In genomic region chr14:92786427-92786756, GRCh38 we compare ENCODE assay signal across 15 cellular contexts. TPM values are rescaled to one million over a fixed set of nuclear protein-coding genes. Genes with fewer than 3 reads are reported as not detected.
DNase-seq lines count a peak whose midpoint lies in the region; ATAC-seq and TF ChIP-seq lines count a peak whose summit lies in the region.
"Had no signal": no experiment of that assay in that cellular context is flagged by ENCODE, and none has a peak within 500 bp of the region (broad histone marks: within the 10 kb centered on the region; RNA-seq: fewer than 3 reads in every experiment).

No MANE protein-coding gene starts in this region.

- in situ Hi-C loops in mammary epithelial cell (cut with MboI; ENCODE audit: low sequenced_read_pairs in 2 of 2) = loop anchor here in 1 of 2 donors (25.0 kb wide), 1 partner anchor 674 kb away; the partner anchor contains the start of genes ATXN3, CPSF2 and NDUFB1

- H3K9me3 ChIP-seq in heart left ventricle = peaks cover 0 to 39% (median 14%) of the 10 kb centered on the region in 12 donors
- H3K9me3 ChIP-seq in mammary epithelial cell (replicated peaks; ENCODE audit: insufficient read depth, low read length) = no peaks in the 10 kb centered on the region
- peaks cover 3% of the 10 kb centered on the region for H3K9me3 ChIP-seq in osteoblast (ENCODE audit: low read depth, low read length)
- H3K9me3 ChIP-seq in aorta (ENCODE audit: control insufficient read depth, low read length) = no peaks in the 10 kb centered on the region

- H3K4me2 ChIP-seq in mammary epithelial cell (ENCODE audit: insufficient read depth, low read depth, low read length) (no peak overlapping the region), osteoblast (ENCODE audit: insufficient read depth, low read length) (peak overlapping the region; percentile 63)

- dilution Hi-C loops in mammary epithelial cell (cut with HindIII; ENCODE audit: low sequenced_read_pairs) = no loop called here

- 91 to 98% (median 94%) methylated on average over 1 of the region's 1 CpG for WGBS in heart left ventricle, 4 donors
- 95% methylated on average over 1 of the region's 1 CpG for WGBS in mammary epithelial cell (ENCODE audit: low coverage, missing lambda C conversion rate)
- 96 to 98% methylated on average over 1 of the region's 1 CpG for WGBS in aorta, 2 donors

- H3K27me3 ChIP-seq in heart left ventricle (no peaks in the 10 kb centered on the region), mammary epithelial cell (ENCODE audit: insufficient read depth, low read length) (no peaks in the 10 kb centered on the region), osteoblast (ENCODE audit: insufficient read depth, low read length) (no peaks in the 10 kb centered on the region), aorta (ENCODE audit: control insufficient read depth in 1 of 2, insufficient read depth in 2 of 2, low read length in 1 of 2) (no peaks in the 10 kb centered on the region)
- H3K27me3 ChIP-seq: MG63 had no signal

- no peak overlapping the region for H3K4me3 Mint-ChIP-seq in stimulated activated effector memory CD8-positive, alpha-beta T cell treated with anti-CD3 and anti-CD28 coated beads, Interleukin-12 subunit alpha, Interleukin-12 subunit beta, amount 100 ng/mL, for 72 hours
- H3K4me3 Mint-ChIP-seq: activated T-cell treated with anti-CD3 and anti-CD28 coated beads, Interleukin-2, amount 50 U/mL, for 72 hours had no signal

- H3K4me1 ChIP-seq in heart left ventricle (peaks cover 0 to 21% (median 7%) of the 10 kb centered on the region in 12 donors), mammary epithelial cell (ENCODE audit: insufficient read depth, low read length) (peaks cover 15% of the 10 kb centered on the region), osteoblast (ENCODE audit: insufficient read depth, low read length) (peaks cover 13% of the 10 kb centered on the region), aorta (ENCODE audit: control insufficient read depth in 1 of 2, insufficient read depth in 2 of 2, low read length in 2 of 2) (no peaks in the 10 kb centered on the region)

- H3K27ac Mint-ChIP-seq in stimulated activated effector memory CD8-positive, alpha-beta T cell treated with anti-CD3 and anti-CD28 coated beads, Interleukin-12 subunit alpha, Interleukin-12 subunit beta, amount 100 ng/mL, for 72 hours = no peak overlapping the region
- H3K27ac Mint-ChIP-seq: activated T-cell treated with anti-CD3 and anti-CD28 coated beads, Interleukin-2, amount 50 U/mL, for 72 hours had no signal

- H3K4me1 Mint-ChIP-seq in stimulated activated effector memory CD8-positive, alpha-beta T cell treated with anti-CD3 and anti-CD28 coated beads, Interleukin-12 subunit alpha, Interleukin-12 subunit beta, amount 100 ng/mL, for 72 hours = peaks cover 6% of the 10 kb centered on the region

- CTCF ChIA-PET in mammary epithelial cell (lab: Charles Lee; ENCODE audit: low non-redundant PET) = no interaction called here

- BruUV-seq in mammary epithelial cell (replicated peaks; lab: Mats Ljungman, UMichigan) = no TSS peak

- ATAC-seq in heart left ventricle (no peak), Right ventricle myocardium inferior (no peak), aorta (ENCODE audit: low FRiP score) (no peak), sciatic nerve (no peak)
- ATAC-seq in stimulated activated effector memory CD8-positive, alpha-beta T cell treated with anti-CD3 and anti-CD28 coated beads, Interleukin-12 subunit alpha, Interleukin-12 subunit beta, amount 100 ng/mL, for 72 hours = no peak
- ATAC-seq: activated T-cell treated with anti-CD3 and anti-CD28 coated beads, Interleukin-2, amount 50 U/mL, for 72 hours had no signal

- H3K36me3 ChIP-seq in heart left ventricle (no peaks in the 10 kb centered on the region), mammary epithelial cell (ENCODE audit: insufficient read depth, low read length) (no peaks in the 10 kb centered on the region), osteoblast (ENCODE audit: insufficient read depth, low read length) (no peaks in the 10 kb centered on the region), aorta (ENCODE audit: control insufficient read depth in 1 of 2, insufficient read depth in 2 of 2, low read length in 1 of 2) (no peaks in the 10 kb centered on the region)
- H3K36me3 ChIP-seq: MG63 had no signal

- H4K20me1 ChIP-seq in mammary epithelial cell (ENCODE audit: insufficient read depth, low read length) = no peaks in the 10 kb centered on the region
- H4K20me1 ChIP-seq in osteoblast (ENCODE audit: insufficient read depth, low read length) = no peaks in the 10 kb centered on the region

- intact Hi-C loops in heart left ventricle (cut with DNase I) = loop anchor here in 4 of 10 donors (5.0 to 10.0 kb wide), 3 partner anchors 39 to 102 kb away; partner anchors contain the start of gene LGMN (in 1 of the 4)
- intact Hi-C loops in Right ventricle myocardium inferior (cut with DNase I) = no loop called here
- intact Hi-C loops in mammary epithelial cell (cut with micrococcal nuclease) = no loop called here
- intact Hi-C loops in aorta (cut with DNase I) = loop anchor here in 1 of 2 donors (10.0 kb wide), 1 partner anchor 652 kb away; no protein-coding TSS in a partner anchor
- intact Hi-C loops in sciatic nerve (cut with DNase I) = no loop called here

- no peak for TF ChIP-seq POLR2A in heart left ventricle (IDR thresholded peaks at IDR 0.05)

- no peak for DNase-seq in heart left ventricle
- DNase-seq in Right ventricle myocardium inferior (ENCODE audit: missing footprints) = no peak
- no peak for DNase-seq in mammary epithelial cell
- no peak for DNase-seq in osteoblast (ENCODE audit: insufficient read length, low spot score, missing footprints)
- no peak for DNase-seq in aorta
- no peak for DNase-seq in mesenteric fat pad (ENCODE audit: low spot score)
- DNase-seq in stimulated activated effector memory CD8-positive, alpha-beta T cell treated with anti-CD3 and anti-CD28 coated beads, Interleukin-12 subunit alpha, Interleukin-12 subunit beta, amount 100 ng/mL, for 72 hours (ENCODE audit: low spot score in 2 of 2) = no peak
- no peak for DNase-seq in sciatic nerve (ENCODE audit: low spot score)
- DNase-seq: activated CD4-positive, alpha-beta T cell treated with anti-CD3 and anti-CD28 coated beads, Interleukin-2, amount 50 U/mL, for 48 hours; activated T-cell treated with anti-CD3 and anti-CD28 coated beads, Interleukin-2, amount 50 U/mL, for 72 hours; cortex of kidney; glutamatergic neuron; MG63; NCI-H2029; NCI-H510A treated with DMSO at 0.1 percent for 48 hours had no signal

- no peak overlapping the region for H3K9ac ChIP-seq in mammary epithelial cell (ENCODE audit: insufficient read depth, low read length)

- no peaks in the 10 kb centered on the region for H3K79me2 ChIP-seq in mammary epithelial cell (ENCODE audit: insufficient read depth, low read length)
- no peaks in the 10 kb centered on the region for H3K79me2 ChIP-seq in osteoblast (ENCODE audit: insufficient read depth, low read length)

- no peaks in the 10 kb centered on the region for H3K36me3 Mint-ChIP-seq in stimulated activated effector memory CD8-positive, alpha-beta T cell treated with anti-CD3 and anti-CD28 coated beads, Interleukin-12 subunit alpha, Interleukin-12 subunit beta, amount 100 ng/mL, for 72 hours

- H2AFZ ChIP-seq in mammary epithelial cell (ENCODE audit: low read depth, low read length) (peak overlapping the region; percentile 50), osteoblast (ENCODE audit: low read length) (peak overlapping the region; percentile 32)

- H3K4me3 ChIP-seq in heart left ventricle (no peak overlapping the region), mammary epithelial cell (replicated peaks in 1 of 3; ENCODE audit: insufficient read depth in 1 of 3, low read depth in 2 of 3, low read length in 3 of 3) (no peak overlapping the region), osteoblast (ENCODE audit: insufficient read depth, low read length) (peak overlapping the region; percentile 48), aorta (ENCODE audit: low read length in 2 of 2) (no peak overlapping the region)
- H3K4me3 ChIP-seq: MG63 had no signal

- peak overlapping the region; percentile 3 to 80 (median 63) for H3K27ac ChIP-seq in heart left ventricle
- peak overlapping the region; percentile 65 for H3K27ac ChIP-seq in mammary epithelial cell (ENCODE audit: insufficient read depth, low read depth, low read length)
- peak overlapping the region; percentile 85 for H3K27ac ChIP-seq in osteoblast (ENCODE audit: low read depth, low read length)
- H3K27ac ChIP-seq in aorta (ENCODE audit: low read depth in 1 of 2, low read length in 2 of 2) = peak overlapping the region; percentile 1 to 67

- TF ChIP-seq CTCF in heart left ventricle (IDR thresholded peaks at IDR 0.05) (no peak), mammary epithelial cell (conservative IDR thresholded peaks at IDR 0.05 in 1 of 2, IDR thresholded peaks at IDR 0.05 in 1 of 2; ENCODE audit: extremely low read depth in 1 of 2, insufficient read depth in 1 of 2, low read depth in 1 of 2, low read length in 2 of 2) (no peak), osteoblast (IDR thresholded peaks at IDR 0.05; ENCODE audit: extremely low read depth, low read depth, low read length) (no peak)

- peaks cover 15% of the 10 kb centered on the region for H3K9me3 Mint-ChIP-seq in stimulated activated effector memory CD8-positive, alpha-beta T cell treated with anti-CD3 and anti-CD28 coated beads, Interleukin-12 subunit alpha, Interleukin-12 subunit beta, amount 100 ng/mL, for 72 hours

RNA-seq across cellular contexts. Expression of gene GOLGA5, which starts 7.7 kb away (rescaled TPM):
- total RNA-seq in heart left ventricle (10 to 100 TPM; 18.1 to 25.9 (median 23.6) TPM), Right ventricle myocardium inferior (18.9 TPM), mammary epithelial cell (10 to 100 TPM; 38.1 to 48.5 TPM), osteoblast (73.1 and 76.6 TPM in 2 replicates), aorta (10 to 100 TPM; 32.7 to 33.6 TPM), mesenteric fat pad (35.3 TPM), sciatic nerve (32.5 TPM)
- polyA plus RNA-seq in heart left ventricle (10 to 100 TPM; 22.6 to 22.9 TPM), mammary epithelial cell (18.9 TPM), aorta (10 to 100 TPM; 25.4 to 31.8 TPM)
- 16.0 TPM for polyA minus RNA-seq in mammary epithelial cell

RNA-seq across cellular contexts. Expression of gene LGMN, which starts 38.0 kb away (rescaled TPM):
- total RNA-seq in heart left ventricle = 100 to 1,000 TPM in 8 of 9 donors, 10 to 100 TPM in 1; 92.7 to 327 (median 114) TPM
- polyA plus RNA-seq in heart left ventricle = 100 to 1,000 TPM in 1 of 2 donors, 10 to 100 TPM in 1; 78.8 to 106 TPM
- total RNA-seq in Right ventricle myocardium inferior = 122 TPM
- 10 to 100 TPM; 28.8 to 30.2 TPM for total RNA-seq in mammary epithelial cell
- polyA plus RNA-seq in mammary epithelial cell = 47.9 TPM
- 69.8 TPM for polyA minus RNA-seq in mammary epithelial cell
- 67.5 and 89.4 TPM in 2 replicates for total RNA-seq in osteoblast
- 100 to 1,000 TPM in 1 of 2 donors, 10 to 100 TPM in 1; 90.0 to 164 TPM for total RNA-seq in aorta
- 100 to 1,000 TPM in 1 of 2 donors, 10 to 100 TPM in 1; 86.0 to 106 TPM for polyA plus RNA-seq in aorta
- total RNA-seq in mesenteric fat pad = 150 TPM
- 118 TPM for total RNA-seq in sciatic nerve

Comparison
In these comparisons a context has a peak if more than half of its experiments do, and no peak if none do; other contexts are left out.
1. H3K27ac ChIP-seq: peak in every context shown above with its lines; median percentile 85 in osteoblast; 65 in mammary epithelial cell; 63 in heart left ventricle; 34 in aorta.